ENCODE assay signal across 2 cellular contexts in genomic region chr6:79028641-79029314, GRCh38.
TF ChIP-seq lines count a peak whose summit lies in the region.

No MANE protein-coding gene starts in this region.

TF ChIP-seq in SK-N-SH treated with all-trans-retinoic acid at 6 μM for 48 hours, 23 proteins besides CTCF, POLR2A, EP300 and RAD21 (continued from another document):
- no peak for TF ChIP-seq TSHZ2 (CRISPR knock-in tag; IDR thresholded peaks at IDR 0.05)
- TF ChIP-seq CSRNP3 (CRISPR knock-in tag; IDR thresholded peaks at IDR 0.05) = no peak
- TF ChIP-seq POU6F1 (CRISPR knock-in tag; IDR thresholded peaks at IDR 0.05; ENCODE audit: borderline replicate concordance, low read depth) = no peak
TF ChIP-seq in SK-N-SH treated with all-trans-retinoic acid at 6 μM for 48 hours: peak in this region for 1.

TF ChIP-seq in SK-N-SH, 30 proteins besides CTCF, POLR2A, EP300 and RAD21 (continued from another document):
- no peak; the same call in 1 of the 2 replicates for TF ChIP-seq RXRA (IDR thresholded peaks at IDR 0.05; ENCODE audit: borderline replicate concordance, low read depth)
- TF ChIP-seq IRF3 (IDR thresholded peaks at IDR 0.05; ENCODE audit: low read depth, low read length) = no peak
- no peak for TF ChIP-seq FOXJ3 (CRISPR knock-in tag; IDR thresholded peaks at IDR 0.05)
- no peak for TF ChIP-seq RCOR1 (IDR thresholded peaks at IDR 0.05; ENCODE audit: low read length)
